Comparison of ENCODE assay signal across 35 cellular contexts in genomic region chr15:70963199-70963598, GRCh38.
"Had no signal": no experiment of that assay in that cellular context is flagged by ENCODE, and none has a peak within 500 bp of the region (broad histone marks: within the 10 kb centered on the region; RNA-seq: fewer than 3 reads in every experiment).

No MANE protein-coding gene starts in this region.

- H3K36me3 ChIP-seq: adrenal gland, brain microvascular endothelial cell, breast epithelium had no signal

- H3K4me1 ChIP-seq: adrenal gland, body of pancreas, breast epithelium had no signal

- ATAC-seq: activated CD8-positive, alpha-beta T cell treated with anti-CD3 and anti-CD28 coated beads for 36 hours; activated naive CD4-positive, alpha-beta T cell treated with anti-CD3 and anti-CD28 coated beads, Interleukin-2, amount 50 U/mL, for 72 hours; activated T-cell treated with anti-CD3 and anti-CD28 coated beads, Interleukin-2, amount 50 U/mL, for 4 hours; activated T-cell treated with anti-CD3 and anti-CD28 coated beads, Interleukin-2, amount 50 U/mL, for 72 hours; activated T-helper 17 cell treated with anti-CD3 and anti-CD28 coated beads, Interleukin-2, amount 50 U/mL, for 72 hours; body of pancreas had no signal

- H3K27ac ChIP-seq: adrenal gland, body of pancreas, brain microvascular endothelial cell, breast epithelium, VCaP had no signal

- H3K27me3 ChIP-seq: adrenal gland, body of pancreas, brain microvascular endothelial cell, breast epithelium had no signal

- DNase-seq: activated B cell treated with CpG ODN at 0.5 μM for 24 hours; activated CD4-positive, alpha-beta memory T cell treated with anti-CD3 and anti-CD28 coated beads for 36 hours; activated CD4-positive, alpha-beta T cell treated with anti-CD3 and anti-CD28 coated beads for 4 hours; activated CD4-positive, alpha-beta T cell treated with anti-CD3 and anti-CD28 coated beads, Interleukin-2, amount 10 ng/mL, durations not matched to agents 24 days and 14 days; activated CD4-positive, alpha-beta T cell treated with anti-CD3 and anti-CD28 coated beads, Interleukin-2, amount 50 U/mL, for 1 hour; activated CD4-positive, alpha-beta T cell treated with anti-CD3 and anti-CD28 coated beads, Interleukin-2, amount 50 U/mL, for 4 hours; activated CD4-positive, CD25-positive, alpha-beta regulatory T cell treated with anti-CD3 and anti-CD28 coated beads, Interleukin-2, amount 50 U/mL, for 72 hours; activated CD8-positive, alpha-beta memory T cell treated with anti-CD3 and anti-CD28 coated beads, Interleukin-2, amount 50 U/mL, for 4 hours; activated CD8-positive, alpha-beta T cell treated with anti-CD3 and anti-CD28 coated beads for 36 hours; activated effector memory CD4-positive, alpha-beta T cell treated with anti-CD3 and anti-CD28 coated beads, Interleukin-2, amount 50 U/mL, for 16 hours; activated gamma-delta T cell treated with Interleukin-2 at 50 U/mL for 16 hours; activated naive CD4-positive, alpha-beta T cell; activated naive CD4-positive, alpha-beta T cell treated with anti-CD3 and anti-CD28 coated beads for 36 hours; activated naive CD4-positive, alpha-beta T cell treated with anti-CD3 and anti-CD28 coated beads, Interleukin-2, amount 50 U/mL, for 16 hours; activated naive CD8-positive, alpha-beta T cell treated with anti-CD3 and anti-CD28 coated beads for 36 hours; activated T-cell treated with anti-CD3 and anti-CD28 coated beads for 4 hours; activated T-cell treated with anti-CD3 and anti-CD28 coated beads, Interleukin-2, amount 50 U/mL, for 1 hour; activated T-cell treated with anti-CD3 and anti-CD28 coated beads, Interleukin-2, amount 50 U/mL, for 4 hours; activated T-cell treated with anti-CD3 and anti-CD28 coated beads, Interleukin-2, amount 50 U/mL, for 72 hours; adrenal gland; amniotic stem cell; aorta; body of pancreas; brain microvascular endothelial cell; caudate nucleus; cerebellar nuclear complex; T-helper 1 cell; T-helper 2 cell; T-helper 9 cell had no signal

- FAIRE-seq: astrocyte, TTC549 had no signal

- H3K9me3 ChIP-seq: adrenal gland, body of pancreas, breast epithelium had no signal

- H3K4me3 ChIP-seq: adrenal gland, body of pancreas, breast epithelium had no signal
